ENCODE assay signal across 8 cellular contexts in genomic region chr11:60775420-60775961, GRCh38. TPM values are rescaled to one million over a fixed set of nuclear protein-coding genes. Genes with fewer than 3 reads are reported as not detected.
DNase-seq lines count a peak whose midpoint lies in the region; ATAC-seq and TF ChIP-seq lines count a peak whose summit lies in the region.

No MANE protein-coding gene starts in this region.

- intact Hi-C loops in activated B cell treated with CpG ODN at 0.5 μM for 24 hours (cut with micrococcal nuclease), result loop anchor here (1.0 to 5.0 kb wide), 5 partner anchors 12 to 508 kb away; no protein-coding TSS in a partner anchor

- H3K4me1 Mint-ChIP-seq in activated B cell treated with CpG ODN at 0.5 μM for 24 hours, result peaks cover 11% of the 10 kb centered on the region

- H3K27ac ChIP-seq in caudate nucleus (ENCODE audit: low read depth, low read length), result no peak overlapping the region

- POLR2A ChIA-PET in activated B cell treated with CpG ODN at 0.5 μM for 24 hours (lab: Charles Lee), result interaction anchor here (0.5 to 1.2 kb wide), 5 partner anchors 10 to 388 kb away, joined by 3 to 7 read pairs (median 4); partner anchors contain the start of gene MS4A10

- CTCF ChIA-PET in activated B cell treated with CpG ODN at 0.5 μM for 24 hours (lab: Charles Lee), result interaction anchor here (0.6 to 8.4 kb wide), 9 partner anchors 12 to 501 kb away, joined by 3 to 86 read pairs (median 4); partner anchors contain the start of gene MS4A15

- no peak overlapping the region for H3K27ac Mint-ChIP-seq in activated B cell treated with CpG ODN at 0.5 μM for 24 hours

- no peaks in the 10 kb centered on the region for H3K9me3 Mint-ChIP-seq in activated B cell treated with CpG ODN at 0.5 μM for 24 hours

- DNase-seq in AG09319 (ENCODE audit: extremely low read depth, low read depth) (peak; percentile 76), NCI-H2227 (lab: John Stamatoyannopoulos, UW; ENCODE audit: unreplicated experiment) (peak; percentile 90), activated B cell treated with CpG ODN at 0.5 μM for 24 hours (peak; percentile 64), caudate nucleus (lab: John Stamatoyannopoulos, UW) (peak in 57 of 61 donors; percentile 6 to 93 (median 63)), left kidney (ENCODE audit: low read depth, low spot score) (peak; percentile 96)
- DNase-seq in stimulated activated CD4-positive, alpha-beta T cell treated with anti-CD3 and anti-CD28 coated beads, Interleukin-4, amount 100 ng/mL, for 24 hours, result peak; percentile 85

- H3K4me3 Mint-ChIP-seq in activated B cell treated with CpG ODN at 0.5 μM for 24 hours, result no peak overlapping the region

- H3K36me3 Mint-ChIP-seq in activated B cell treated with CpG ODN at 0.5 μM for 24 hours (ENCODE audit: low read depth), result no peaks in the 10 kb centered on the region

- peaks cover 10% of the 10 kb centered on the region for H3K27me3 Mint-ChIP-seq in activated B cell treated with CpG ODN at 0.5 μM for 24 hours

- TF ChIP-seq CTCF in AG09319 (IDR thresholded peaks at IDR 0.05; ENCODE audit: low read depth, low read length) (peak; percentile 87), activated B cell treated with CpG ODN at 0.5 μM for 24 hours (IDR thresholded peaks at IDR 0.05) (peak; percentile 44)

- peak; percentile 69 for ATAC-seq in GM18870 (IDR thresholded peaks at IDR 0.05; ENCODE audit: unreplicated experiment)
- peak; percentile 72 for ATAC-seq in HG03139 (IDR thresholded peaks at IDR 0.05; ENCODE audit: unreplicated experiment)
- peak; percentile 94 for ATAC-seq in activated B cell treated with CpG ODN at 0.5 μM for 24 hours (ENCODE audit: low read depth)

RNA-seq across cellular contexts. Expression of gene MS4A10, which starts 9.6 kb away (rescaled TPM):
- not detected in 2 replicates for total RNA-seq in activated B cell treated with CpG ODN at 0.5 μM for 24 hours

RNA-seq across cellular contexts. Expression of gene MS4A15, which starts 18.8 kb away (rescaled TPM):
- not detected in 2 replicates for total RNA-seq in activated B cell treated with CpG ODN at 0.5 μM for 24 hours

RNA-seq across cellular contexts. Expression of gene MS4A18, which starts 51.0 kb away (rescaled TPM):
- not detected in 2 replicates for total RNA-seq in activated B cell treated with CpG ODN at 0.5 μM for 24 hours
